In the genomic region with DNA sequence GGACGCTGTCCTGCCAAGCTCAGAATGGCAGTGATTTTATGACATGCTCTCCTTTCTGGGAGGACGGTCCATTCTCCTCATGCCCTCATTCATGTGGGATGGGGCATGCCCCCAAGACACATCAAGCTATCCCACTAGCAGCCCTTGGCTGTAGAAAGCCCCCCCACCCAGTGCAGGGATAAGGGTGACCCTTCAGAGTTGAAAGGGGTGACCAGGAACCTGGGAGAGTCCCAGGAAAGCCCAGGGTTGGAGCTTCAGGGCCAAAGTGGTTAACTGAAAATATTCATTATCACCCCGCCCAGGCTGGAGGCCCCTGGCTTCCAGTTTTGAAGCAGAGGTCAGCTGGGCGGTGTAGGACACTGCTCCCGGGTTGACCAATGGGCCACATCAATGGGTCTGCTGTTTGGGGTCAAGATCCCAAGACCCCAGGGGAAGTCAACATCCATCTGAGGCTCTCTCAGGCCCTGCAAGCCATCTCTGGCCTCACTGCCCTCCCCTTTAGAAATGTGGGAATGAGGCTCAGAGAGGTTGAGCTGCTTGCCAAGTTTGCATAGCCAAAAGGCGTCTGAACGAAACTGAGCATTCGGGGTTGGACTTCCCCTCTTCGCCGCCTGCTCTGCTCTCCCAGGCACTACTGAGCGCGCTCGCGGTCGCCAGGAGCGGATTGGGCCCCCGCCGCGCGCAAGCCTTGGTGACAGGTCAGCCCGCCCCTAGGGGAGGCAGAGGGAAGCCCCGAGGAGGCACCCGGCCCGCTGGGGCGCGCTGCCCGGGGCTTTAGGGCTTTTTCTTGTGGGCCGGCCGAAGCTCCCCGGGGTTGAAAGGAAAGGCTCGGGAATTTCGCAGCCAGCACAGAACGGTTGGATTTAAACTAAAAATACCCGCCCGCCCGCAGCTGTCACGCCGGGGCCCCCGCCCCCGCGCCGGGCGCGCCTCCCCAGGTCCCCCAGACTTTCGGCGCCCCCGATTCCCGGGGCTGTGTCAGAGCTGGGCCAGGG, we compare ENCODE assay signal across 8 cellular contexts. TPM values are rescaled to one million over a fixed set of nuclear protein-coding genes. Genes with fewer than 3 reads are reported as not detected.
DNase-seq lines count a peak whose midpoint lies in the region; ATAC-seq and TF ChIP-seq lines count a peak whose summit lies in the region.

No MANE protein-coding gene starts in this region.

- no peaks in the 10 kb centered on the region for H3K36me3 ChIP-seq in SJSA1
- H3K36me3 ChIP-seq in heart right ventricle: peaks cover 0 to 3% (median 0%) of the 10 kb centered on the region in 9 donors

- no peaks in the 10 kb centered on the region for H3K9me3 ChIP-seq in SJSA1 (replicated peaks)
- no peaks in the 10 kb centered on the region for H3K9me3 ChIP-seq in heart right ventricle

- H3K27ac ChIP-seq in SJSA1 (no peak overlapping the region), heart right ventricle (peak overlapping the region; percentile 67 to 95 (median 92))

- peak; percentile 16 to 58 (median 41) for TF ChIP-seq CTCF in heart right ventricle (IDR thresholded peaks at IDR 0.05)

- H3K27me3 ChIP-seq in SJSA1 (replicated peaks): no peaks in the 10 kb centered on the region
- H3K27me3 ChIP-seq in heart right ventricle: no peaks in the 10 kb centered on the region

- intact Hi-C loops in heart right ventricle (cut with DNase I): loop anchor here in 2 of 10 donors (5.0 kb wide), 2 partner anchors 34 to 44 kb away; no protein-coding TSS in a partner anchor

- DNase-seq in D341Med (ENCODE audit: low spot score) (peak; percentile 86), HT1080 (ENCODE audit: low read depth) (peak; percentile 51), SJSA1 (ENCODE audit: low read depth in 1 of 2, low spot score in 2 of 2) (peak; percentile 61 to 73), heart right ventricle (peak; percentile 77 to 80), retina (peak; percentile 75), foreskin melanocyte (no peak)
- DNase-seq in activated naive CD4-positive, alpha-beta T cell treated with anti-CD3 and anti-CD28 coated beads, Interleukin-2, amount 50 U/mL, for 16 hours: peak; percentile 80

- peak; percentile 77 for ATAC-seq in GM19468 (IDR thresholded peaks at IDR 0.05; ENCODE audit: extremely low read depth, unreplicated experiment)
- peak; percentile 61 to 82 (median 76) for ATAC-seq in heart right ventricle

- H3K4me3 ChIP-seq in SJSA1 (peak overlapping the region; percentile 50), heart right ventricle (peak overlapping the region; percentile 36 to 86 (median 80))

- WGBS in heart right ventricle, 2 donors: 5% methylated on average over 44 to 48 of the region's 48 CpGs

- H3K4me1 ChIP-seq in SJSA1 (replicated peaks) (peaks cover 53% of the 10 kb centered on the region), heart right ventricle (peaks cover 24 to 78% (median 59%) of the 10 kb centered on the region in 9 donors)

RNA-seq across cellular contexts. Expression of a gene that starts 0.6 kb away (rescaled TPM):
- total RNA-seq in HT1080 (2014; rRNA removed; shearing (Covaris generic)): 2.3 and 2.4 TPM in 2 replicates
- polyA plus RNA-seq in HT1080 (2015; cell fraction: cytosol; rRNA removed): 0.43 TPM in 2 replicates
- 4.0 and 5.1 TPM in 2 replicates for polyA plus RNA-seq in HT1080 (2015; cell fraction: nucleus; rRNA removed)
- total RNA-seq in SJSA1 (2014; rRNA removed; shearing (Covaris generic)): 8.3 and 11.5 TPM in 2 replicates
- 10 to 100 TPM in 5 of 10 donors, 1 to 10 TPM in 5; 4.8 to 15.4 (median 10.4) TPM for total RNA-seq in heart right ventricle
- 1 to 10 TPM; 1.5 to 5.3 TPM for polyA plus RNA-seq in heart right ventricle

RNA-seq across cellular contexts. Expression of a gene that starts 19.0 kb away (rescaled TPM):
- 112 and 114 TPM in 2 replicates for total RNA-seq in HT1080 (2014; rRNA removed; shearing (Covaris generic))
- polyA plus RNA-seq in HT1080 (2015; cell fraction: cytosol; rRNA removed): 65.5 and 67.0 TPM in 2 replicates
- polyA plus RNA-seq in HT1080 (2015; cell fraction: nucleus; rRNA removed): 14.3 and 14.4 TPM in 2 replicates
- 56.2 and 82.3 TPM in 2 replicates for total RNA-seq in SJSA1 (2014; rRNA removed; shearing (Covaris generic))
- total RNA-seq in heart right ventricle: 100 to 1,000 TPM in 2 of 10 donors, 10 to 100 TPM in 8; 69.9 to 121 (median 91.8) TPM
- polyA plus RNA-seq in heart right ventricle: 10 to 100 TPM; 49.8 to 66.6 TPM
